10 cellular contexts compared by ENCODE assay signal in genomic region chr15:96324900-96325299, GRCh38. TPM values are rescaled to one million over a fixed set of nuclear protein-coding genes. Genes with fewer than 3 reads are reported as not detected.
DNase-seq lines count a peak whose midpoint lies in the region; ATAC-seq and TF ChIP-seq lines count a peak whose summit lies in the region.
"Had no signal": no experiment of that assay in that cellular context is flagged by ENCODE, and none has a peak within 500 bp of the region (broad histone marks: within the 10 kb centered on the region; RNA-seq: fewer than 3 reads in every experiment).

No MANE protein-coding gene starts in this region.

- H3K27ac Mint-ChIP-seq in progenitor cell of endocrine pancreas = no peak overlapping the region

- H3K4me3 ChIP-seq in AG09309 (ENCODE audit: control insufficient read depth, low read depth, low read length) (peak overlapping the region; percentile 85), fibroblast of pulmonary artery (replicated peaks; ENCODE audit: low read depth, low read length) (peak overlapping the region; percentile 90)

- DNase-seq in AG09309 (ENCODE audit: low read depth) (no peak), fibroblast of pulmonary artery (ENCODE audit: low read depth) (no peak), progenitor cell of endocrine pancreas (ENCODE audit: low spot score, unreplicated experiment) (no peak)
- no peak for DNase-seq in activated naive CD4-positive, alpha-beta T cell (lab: John Stamatoyannopoulos, UW)
- DNase-seq in stimulated activated naive CD4-positive, alpha-beta T cell (lab: John Stamatoyannopoulos, UW) = no peak
- DNase-seq: NCI-H748 treated with DMSO at 0.1 percent for 48 hours, T1000 had no signal

- H3K4me1 Mint-ChIP-seq in progenitor cell of endocrine pancreas (ENCODE audit: low read depth) = peaks cover 39% of the 10 kb centered on the region

- peak overlapping the region; percentile 83 for H3K4me3 Mint-ChIP-seq in progenitor cell of endocrine pancreas (ENCODE audit: low read depth)

- WGBS in adipose tissue, 3 donors = 9 to 41% (median 18%) methylated on average over 3 of the region's 3 CpGs

- ATAC-seq in GM18858 (IDR thresholded peaks at IDR 0.05; ENCODE audit: unreplicated experiment) = no peak
- no peak for ATAC-seq in HG02678 (IDR thresholded peaks at IDR 0.05; ENCODE audit: unreplicated experiment)

- TF ChIP-seq CTCF in AG09309 (IDR thresholded peaks at IDR 0.05; ENCODE audit: control insufficient read depth, insufficient read depth, low read depth, low read length, missing control alignments) (no peak), fibroblast of pulmonary artery (IDR thresholded peaks at IDR 0.05; ENCODE audit: low read length, missing control alignments) (no peak), progenitor cell of endocrine pancreas (IDR thresholded peaks at IDR 0.05; ENCODE audit: unreplicated experiment) (no peak)

- H3K36me3 Mint-ChIP-seq in progenitor cell of endocrine pancreas (ENCODE audit: insufficient read depth) = no peaks in the 10 kb centered on the region

- H3K27me3 Mint-ChIP-seq in progenitor cell of endocrine pancreas = peaks cover 55% of the 10 kb centered on the region

- peak overlapping the region; percentile 2 for H3K27ac ChIP-seq in adipose tissue (ENCODE audit: low read depth, low read length)

- H3K9me3 Mint-ChIP-seq in progenitor cell of endocrine pancreas (ENCODE audit: low read depth) = no peaks in the 10 kb centered on the region

RNA-seq across cellular contexts. Expression of gene NR2F2, which starts 5.6 kb away (rescaled TPM):
- polyA plus RNA-seq in adipose tissue = 10 to 100 TPM in 2 of 3 donors, 1 to 10 TPM in 1; 9.7 to 33.5 (median 31.4) TPM
- 40.3 and 48.6 TPM in 2 replicates for total RNA-seq in progenitor cell of endocrine pancreas
